Comparison of ENCODE assay signal across 8 cellular contexts in the genomic region with DNA sequence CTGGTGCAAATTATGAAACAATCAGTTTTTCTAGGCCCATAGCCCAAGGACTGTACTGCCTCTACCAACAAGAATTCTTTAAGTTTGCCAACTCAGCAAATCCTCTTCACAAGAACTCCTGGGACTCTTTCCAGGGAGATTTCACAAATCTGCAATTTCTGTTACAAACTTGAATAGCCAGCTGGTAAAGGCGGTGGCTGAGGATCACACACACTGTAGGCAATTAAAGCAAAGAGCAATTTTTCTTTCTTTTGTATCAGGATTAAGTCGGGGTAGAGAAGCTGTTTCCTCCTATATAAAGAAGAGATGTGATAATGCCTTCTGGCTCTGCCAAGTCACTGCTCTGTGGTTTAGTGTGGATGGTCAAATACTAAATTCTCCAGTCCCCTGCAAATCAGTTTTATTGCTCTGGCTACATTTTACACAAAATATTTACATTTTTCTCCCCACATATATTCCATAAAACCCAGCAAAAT. TPM values are rescaled to one million over a fixed set of nuclear protein-coding genes. Genes with fewer than 3 reads are reported as not detected.
A peak's percentile ranks its signal among the peaks of the same experiment; 100 is the strongest.
DNase-seq lines count a peak whose midpoint lies in the region; FAIRE-seq and TF ChIP-seq lines count a peak whose summit lies in the region.

No MANE protein-coding gene starts in this region.

- no peaks in the 10 kb centered on the region for H3K27me3 ChIP-seq in SJSA1 (replicated peaks)
- H3K27me3 ChIP-seq in neuron (ENCODE audit: insufficient read depth, low read length): no peaks in the 10 kb centered on the region

- H2AFZ ChIP-seq in neuron (ENCODE audit: low read depth, low read length): no peak overlapping the region

- H3K4me3 ChIP-seq in SJSA1: no peak overlapping the region; the same call in 1 of the 2 replicates
- peak overlapping the region; percentile 53 for H3K4me3 ChIP-seq in neuron (ENCODE audit: low read length)

- no peaks in the 10 kb centered on the region for H3K9me3 ChIP-seq in SJSA1 (replicated peaks)
- H3K9me3 ChIP-seq in neuron (ENCODE audit: low read length): peaks cover 3% of the 10 kb centered on the region

- peaks cover 20% of the 10 kb centered on the region for H3K4me1 ChIP-seq in SJSA1 (replicated peaks)
- peaks cover 1% of the 10 kb centered on the region for H3K4me1 ChIP-seq in neuron (ENCODE audit: insufficient read depth, low read length)

- TF ChIP-seq POLR2A in erythroblast (IDR thresholded peaks at IDR 0.05; ENCODE audit: low read length) (no peak), H54 (IDR thresholded peaks at IDR 0.05; ENCODE audit: low read depth, low read length) (no peak)

- H3K36me3 ChIP-seq in SJSA1 (peaks cover 3% of the 10 kb centered on the region; the same call in 1 of the 2 replicates), neuron (ENCODE audit: insufficient read depth, low read length) (peaks cover 2% of the 10 kb centered on the region)

- H3K27ac ChIP-seq in SJSA1: peak overlapping the region; percentile 3; the same call in 1 of the 2 replicates

- FAIRE-seq in frontal cortex (lab: Jason Lieb, UNC) (no peak), H54 (lab: Jason Lieb, UNC) (no peak)

- DNase-seq in NCI-H2227 treated with DMSO at 0.1 percent for 48 hours (lab: John Stamatoyannopoulos, UW) (peak; percentile 14), NCI-H2227 (lab: John Stamatoyannopoulos, UW; ENCODE audit: unreplicated experiment) (no peak), SJSA1 (ENCODE audit: low read depth in 1 of 2, low spot score in 2 of 2) (peak in 1 of 2 experiments; percentile 60), erythroblast (lab: John Stamatoyannopoulos, UW) (peak; percentile 9 to 14), frontal cortex (ENCODE audit: low spot score in 2 of 2) (no peak), germinal center (ENCODE audit: low spot score) (no peak), H54 (ENCODE audit: insufficient read length, low spot score) (no peak)

RNA-seq across cellular contexts. Expression of a gene that starts 1.7 kb away (rescaled TPM):
- 52.0 and 72.4 TPM in 2 replicates for total RNA-seq in SJSA1 (2014; rRNA removed; shearing (Covaris generic))
- 63.6 TPM for total RNA-seq in frontal cortex

Comparison
In these comparisons a context has a peak if more than half of its experiments do, and no peak if none do; other contexts are left out.
1. DNase-seq: peak in NCI-H2227 treated with DMSO at 0.1 percent for 48 hours (single experiment) and erythroblast (2 of 2); none in NCI-H2227 (single experiment), frontal cortex (0 of 2), germinal center (single experiment) and H54 (single experiment).